7 cellular contexts compared by ENCODE assay signal in genomic region chr1:200738733-200739498, GRCh38. TPM values are rescaled to one million over a fixed set of nuclear protein-coding genes. Genes with fewer than 3 reads are reported as not detected.
DNase-seq lines count a peak whose midpoint lies in the region; ATAC-seq, FAIRE-seq and TF ChIP-seq lines count a peak whose summit lies in the region.

Gene CAMSAP2 (plus strand): TSS chr1:200738893. CDS start chr1:200739828, 935 bp downstream.

- peaks cover 6 to 7% of the 10 kb centered on the region in 2 donors for H3K4me1 ChIP-seq in kidney (ENCODE audit: control insufficient read depth in 1 of 2, insufficient read depth in 1 of 2, low read depth in 1 of 2, low read length in 2 of 2)

- intact Hi-C loops in kidney (cut with DNase I): no loop called here

- H3K4me3 ChIP-seq in kidney (ENCODE audit: low read length in 2 of 2): peak within 1 kb of the TSS; percentile 80 to 89

- no peak for TF ChIP-seq CTCF in kidney (IDR thresholded peaks at IDR 0.05; ENCODE audit: borderline replicate concordance, extremely low read depth, insufficient read depth)

- DNase-seq in GM18507 (ENCODE audit: extremely low spot score, insufficient read length, low read depth): peak; percentile 45
- peak; percentile 94 for DNase-seq in NCI-H2171 treated with DMSO at 0.1 percent for 48 hours (lab: John Stamatoyannopoulos, UW)
- DNase-seq in activated CD4-positive, alpha-beta T cell treated with anti-CD3 and anti-CD28 coated beads for 1 hour: peak; percentile 59
- DNase-seq in cerebellum (ENCODE audit: low spot score): peak; percentile 95
- DNase-seq in kidney: peak; percentile 97
- peak in 2 of 3 donors; percentile 24 to 54 for DNase-seq in stimulated activated CD4-positive, alpha-beta T cell treated with anti-CD3 and anti-CD28 coated beads, Interleukin-12 subunit alpha, Interleukin-12 subunit beta, amount 100 ng/mL, for 48 hours (ENCODE audit: low read depth in 2 of 3, low spot score in 1 of 3)

- no peak for FAIRE-seq in GM18507 (lab: Jason Lieb, UNC)
- FAIRE-seq in kidney (lab: Jason Lieb, UNC): no peak

- peak within 1 kb of the TSS; percentile 97 to 99 for H3K27ac ChIP-seq in kidney (ENCODE audit: low read depth in 2 of 2, low read length in 2 of 2)

- H3K36me3 ChIP-seq in kidney (ENCODE audit: control insufficient read depth in 1 of 2, insufficient read depth in 2 of 2, low read length in 2 of 2): no peaks in the 10 kb centered on the region

- peak within 1 kb of the TSS; percentile 91 to 93 for H3K9ac ChIP-seq in kidney (ENCODE audit: low read length in 2 of 2)

- ATAC-seq in HG02973 (IDR thresholded peaks at IDR 0.05; ENCODE audit: unreplicated experiment): peak; percentile 46

- no peaks in the 10 kb centered on the region for H3K9me3 ChIP-seq in kidney (ENCODE audit: control insufficient read depth in 1 of 2, low read length in 2 of 2)

RNA-seq across cellular contexts. Expression of gene CAMSAP2, which starts in this region (rescaled TPM):
- 105 TPM for total RNA-seq in cerebellum
- 30.3 TPM for total RNA-seq in kidney
- 7.5 TPM for polyA plus RNA-seq in kidney (ENCODE audit: insufficient read depth, low read depth, low replicate concordance)

Comparison
In these comparisons a context has a peak if more than half of its experiments do, and no peak if none do; other contexts are left out.
1. Peak in every context shown above with its lines: DNase-seq, ATAC-seq, H3K4me3 ChIP-seq and H3K27ac ChIP-seq.
2. DNase-seq: peak in every context shown above with its lines; median percentile 97 in kidney; 95 in cerebellum; 94 in NCI-H2171 treated with DMSO at 0.1 percent for 48 hours; 59 in activated CD4-positive, alpha-beta T cell treated with anti-CD3 and anti-CD28 coated beads for 1 hour; 45 in GM18507; 39 in stimulated activated CD4-positive, alpha-beta T cell treated with anti-CD3 and anti-CD28 coated beads, Interleukin-12 subunit alpha, Interleukin-12 subunit beta, amount 100 ng/mL, for 48 hours.